In the genomic region with DNA sequence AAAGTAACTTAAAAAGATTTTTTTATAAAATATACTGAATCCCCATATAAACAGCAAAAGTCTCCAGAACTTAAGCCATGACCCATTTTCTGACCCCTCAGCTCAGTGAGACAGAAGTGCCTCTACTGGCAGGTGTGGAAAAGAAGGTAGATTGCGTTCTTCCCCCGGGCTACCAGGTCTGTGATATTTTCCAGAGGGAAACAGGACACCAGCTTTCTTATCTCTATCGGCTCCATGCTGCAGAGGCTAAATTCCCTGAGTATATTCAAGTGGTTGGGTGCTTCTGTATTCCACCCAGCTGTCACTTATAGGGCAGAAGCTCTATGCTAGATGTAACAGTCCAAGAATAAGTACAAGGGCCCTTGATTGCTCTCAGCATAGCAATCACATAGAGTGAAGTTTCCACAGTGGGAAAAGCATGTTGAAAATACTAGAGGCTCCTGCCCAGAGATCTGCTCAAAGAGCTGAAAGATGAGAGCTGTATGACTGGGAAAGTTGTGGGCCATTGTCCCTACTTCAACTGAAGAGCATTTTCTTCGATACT, we compare ENCODE assay signal across 12 cellular contexts.
"Had no signal": no experiment of that assay in that cellular context is flagged by ENCODE, and none has a peak within 500 bp of the region (broad histone marks: within the 10 kb centered on the region; RNA-seq: fewer than 3 reads in every experiment).

No MANE protein-coding gene starts in this region.

- H3K9me3 ChIP-seq: esophagus squamous epithelium had no signal

- H3K27me3 ChIP-seq: ascending aorta, esophagus squamous epithelium had no signal

- H3K27me3 Mint-ChIP-seq: activated CD4-positive, alpha-beta T cell treated with anti-CD3 and anti-CD28 coated beads for 36 hours; activated naive CD4-positive, alpha-beta T cell treated with anti-CD3 and anti-CD28 coated beads, Interleukin-2, amount 50 U/mL, for 24 hours; dendritic cell treated with granulocyte-macrophage colony-stimulating factor and Interleukin-4, amounts not matched to agents 40 ng/mL and 50 ng/mL, for 4 days had no signal

- H3K4me3 Mint-ChIP-seq: activated CD4-positive, alpha-beta T cell treated with anti-CD3 and anti-CD28 coated beads for 36 hours; activated naive CD4-positive, alpha-beta T cell treated with anti-CD3 and anti-CD28 coated beads, Interleukin-2, amount 50 U/mL, for 24 hours; dendritic cell treated with granulocyte-macrophage colony-stimulating factor and Interleukin-4, amounts not matched to agents 40 ng/mL and 50 ng/mL, for 4 days; WTC11 had no signal

- H3K27ac Mint-ChIP-seq: activated CD4-positive, alpha-beta T cell treated with anti-CD3 and anti-CD28 coated beads for 36 hours; activated naive CD4-positive, alpha-beta T cell treated with anti-CD3 and anti-CD28 coated beads, Interleukin-2, amount 50 U/mL, for 24 hours; dendritic cell treated with granulocyte-macrophage colony-stimulating factor and Interleukin-4, amounts not matched to agents 40 ng/mL and 50 ng/mL, for 4 days; WTC11 had no signal

- H3K36me3 Mint-ChIP-seq: activated naive CD4-positive, alpha-beta T cell treated with anti-CD3 and anti-CD28 coated beads, Interleukin-2, amount 50 U/mL, for 24 hours had no signal

- DNase-seq: activated CD4-positive, alpha-beta T cell treated with anti-CD3 and anti-CD28 coated beads for 36 hours; activated CD4-positive, alpha-beta T cell treated with anti-CD3 and anti-CD28 coated beads, Interleukin-2, amount 50 U/mL, for 48 hours; activated gamma-delta T cell; effector memory CD4-positive, alpha-beta T cell; esophagus squamous epithelium; lower lobe of right lung; retina; stimulated activated naive CD4-positive, alpha-beta T cell had no signal

- H3K36me3 ChIP-seq: ascending aorta, esophagus squamous epithelium, lower lobe of right lung had no signal

- H3K4me3 ChIP-seq: ascending aorta, esophagus squamous epithelium, lower lobe of right lung had no signal

- H3K4me1 Mint-ChIP-seq: activated CD4-positive, alpha-beta T cell treated with anti-CD3 and anti-CD28 coated beads for 36 hours; activated naive CD4-positive, alpha-beta T cell treated with anti-CD3 and anti-CD28 coated beads, Interleukin-2, amount 50 U/mL, for 24 hours had no signal

- H3K4me1 ChIP-seq: ascending aorta, esophagus squamous epithelium, lower lobe of right lung had no signal
